In genomic region chr16:11801481-11802021, GRCh38 we compare ENCODE assay signal across 18 cellular contexts. TPM values are rescaled to one million over a fixed set of nuclear protein-coding genes. Genes with fewer than 3 reads are reported as not detected.
DNase-seq lines count a peak whose midpoint lies in the region; ATAC-seq and TF ChIP-seq lines count a peak whose summit lies in the region.
"Had no signal": no experiment of that assay in that cellular context is flagged by ENCODE, and none has a peak within 500 bp of the region (broad histone marks: within the 10 kb centered on the region; RNA-seq: fewer than 3 reads in every experiment).

No MANE protein-coding gene starts in this region.

- peak overlapping the region; percentile 12 for H3K27ac Mint-ChIP-seq in memory B cell

- H3K27me3 Mint-ChIP-seq in memory B cell: no peaks in the 10 kb centered on the region

- H3K27ac ChIP-seq in aorta (ENCODE audit: low read depth in 1 of 2, low read length in 2 of 2): no peak overlapping the region
- H3K27ac ChIP-seq: gastroesophageal sphincter, vagina had no signal

- no peak overlapping the region for H3K4me3 Mint-ChIP-seq in memory B cell

- no peaks in the 10 kb centered on the region for H3K9me3 Mint-ChIP-seq in memory B cell
- H3K9me3 Mint-ChIP-seq: CD8-positive, alpha-beta memory T cell had no signal

- intact Hi-C loops in aorta (cut with DNase I): no loop called here

- WGBS in aorta, 2 donors: 82 to 97% methylated on average over 3 of the region's 3 CpGs

- no peaks in the 10 kb centered on the region for H3K4me1 ChIP-seq in aorta (ENCODE audit: control insufficient read depth in 1 of 2, insufficient read depth in 2 of 2, low read length in 2 of 2)

- H3K36me3 ChIP-seq in BJ (ENCODE audit: control insufficient read depth, insufficient read depth, low read length) (no peaks in the 10 kb centered on the region), aorta (ENCODE audit: control insufficient read depth in 1 of 2, insufficient read depth in 2 of 2, low read length in 1 of 2) (no peaks in the 10 kb centered on the region)
- H3K36me3 ChIP-seq: gastroesophageal sphincter, vagina had no signal

- H3K36me3 Mint-ChIP-seq in memory B cell: no peaks in the 10 kb centered on the region

- H3K27me3 ChIP-seq in BJ (ENCODE audit: control insufficient read depth, insufficient read depth, low read length) (no peaks in the 10 kb centered on the region), aorta (ENCODE audit: control insufficient read depth in 1 of 2, insufficient read depth in 2 of 2, low read length in 1 of 2) (no peaks in the 10 kb centered on the region)
- H3K27me3 ChIP-seq: gastroesophageal sphincter, vagina had no signal

- H3K9me3 ChIP-seq in aorta (ENCODE audit: control insufficient read depth, low read length): no peaks in the 10 kb centered on the region
- H3K9me3 ChIP-seq: gastroesophageal sphincter, vagina had no signal

- ATAC-seq in memory B cell (ENCODE audit: low read depth) (no peak), aorta (ENCODE audit: low FRiP score) (no peak), GM21737 (IDR thresholded peaks at IDR 0.05; ENCODE audit: unreplicated experiment) (no peak)
- ATAC-seq: gastroesophageal sphincter; stimulated activated naive CD8-positive, alpha-beta T cell treated with anti-CD3 and anti-CD28 coated beads, Interleukin-15, Interleukin-2, amounts not matched to agents 100 U/mL and 50 U/mL, for 24 hours had no signal

- H3K4me3 ChIP-seq in BJ (ENCODE audit: low read depth, low read length) (no peak overlapping the region), aorta (ENCODE audit: low read length in 2 of 2) (no peak overlapping the region)
- H3K4me3 ChIP-seq: gastroesophageal sphincter, vagina had no signal

- CTCF ChIA-PET in BJ (lab: Yijun Ruan, JAX): no interaction called here

- DNase-seq in BJ (ENCODE audit: low read depth) (peak; percentile 26), GM03348 (ENCODE audit: low spot score) (peak; percentile 41), T1000 (lab: John Stamatoyannopoulos, UW) (peak; percentile 33), memory B cell (ENCODE audit: low spot score in 2 of 2) (no peak), DMS 273 treated with DMSO at 0.1 percent for 48 hours (lab: John Stamatoyannopoulos, UW) (no peak), aorta (no peak)
- DNase-seq in activated CD4-positive, CD25-positive, alpha-beta regulatory T cell treated with anti-CD3 and anti-CD28 coated beads, Interleukin-2, amount 50 U/mL, for 72 hours: no peak
- DNase-seq: activated gamma-delta T cell; caudate nucleus; CD8-positive, alpha-beta memory T cell; Karpas-422; NCI-H1436 treated with DMSO at 0.1 percent for 48 hours; NCI-H446 treated with DMSO at 0.1 percent for 48 hours; occipital lobe; stimulated activated naive CD8-positive, alpha-beta T cell treated with anti-CD3 and anti-CD28 coated beads, Interleukin-15, Interleukin-2, amounts not matched to agents 100 U/mL and 50 U/mL, for 24 hours had no signal

- POLR2A ChIA-PET in BJ (lab: Charles Lee): no interaction called here

- H3K4me1 Mint-ChIP-seq in memory B cell: peaks cover 31% of the 10 kb centered on the region

- no peak for TF ChIP-seq CTCF in BJ (IDR thresholded peaks at IDR 0.05; ENCODE audit: insufficient read depth, low read depth, low read length)

RNA-seq across cellular contexts. Expression of gene ZC3H7A, which starts 4.5 kb away (rescaled TPM):
- 30.4 and 54.9 TPM in 2 replicates for polyA plus RNA-seq in BJ (2011; rRNA removed)
- polyA minus RNA-seq in BJ (2011; rRNA and poly(A)+ RNA removed): 25.5 and 31.2 TPM in 2 replicates
- 10 to 100 TPM; 69.7 to 86.2 TPM for total RNA-seq in aorta
- 10 to 100 TPM; 45.4 to 46.7 TPM for polyA plus RNA-seq in aorta

RNA-seq across cellular contexts. Expression of gene RSL1D1, which starts 49.8 kb away (rescaled TPM):
- polyA plus RNA-seq in BJ (2011; rRNA removed) (36.4 and 82.8 TPM in 2 replicates), aorta (10 to 100 TPM; 72.3 to 80.9 TPM)
- polyA minus RNA-seq in BJ (2011; rRNA and poly(A)+ RNA removed): 21.4 and 21.6 TPM in 2 replicates
- total RNA-seq in aorta: 10 to 100 TPM; 83.1 to 95.5 TPM

RNA-seq across cellular contexts. Expression of gene TXNDC11, which starts 58.9 kb away (rescaled TPM):
- 41.6 and 45.1 TPM in 2 replicates for polyA plus RNA-seq in BJ (2011; rRNA removed)
- 18.6 and 24.5 TPM in 2 replicates for polyA minus RNA-seq in BJ (2011; rRNA and poly(A)+ RNA removed)
- 10 to 100 TPM; 39.7 to 43.6 TPM for total RNA-seq in aorta
- 10 to 100 TPM; 19.9 to 42.5 TPM for polyA plus RNA-seq in aorta

Comparison
In these comparisons a context has a peak if more than half of its experiments do, and no peak if none do; other contexts are left out.
1. DNase-seq: peak in BJ (single experiment), GM03348 (single experiment) and T1000 (single experiment); none in memory B cell (0 of 2), DMS 273 treated with DMSO at 0.1 percent for 48 hours (single experiment), aorta (0 of 2) and activated CD4-positive, CD25-positive, alpha-beta regulatory T cell treated with anti-CD3 and anti-CD28 coated beads, Interleukin-2, amount 50 U/mL, for 72 hours (single experiment).